ENCODE assay signal across 8 cellular contexts in the genomic region with DNA sequence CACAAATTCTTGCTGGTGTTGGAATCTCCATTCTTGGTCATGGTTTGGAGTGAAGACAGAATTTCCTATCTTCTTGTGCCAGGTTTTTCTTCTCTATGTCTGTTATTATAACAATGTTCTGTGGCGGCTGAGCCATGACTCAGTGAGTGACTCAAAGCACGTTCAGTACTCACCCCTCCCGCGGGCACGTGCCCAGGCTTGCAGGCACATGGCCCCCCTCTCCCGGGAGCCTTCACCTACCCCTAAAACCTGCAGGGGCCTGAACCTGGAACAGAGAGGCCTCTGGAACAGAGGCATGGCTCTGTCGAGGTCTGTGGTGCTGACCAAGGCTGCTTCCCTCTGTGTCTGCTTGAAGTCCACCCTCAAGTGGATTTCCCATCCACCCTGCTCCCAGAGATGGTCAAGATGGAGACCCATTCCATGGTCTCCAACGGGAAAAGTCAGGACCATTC. TPM values are rescaled to one million over a fixed set of nuclear protein-coding genes. Genes with fewer than 3 reads are reported as not detected.
DNase-seq lines count a peak whose midpoint lies in the region; ATAC-seq and TF ChIP-seq lines count a peak whose summit lies in the region.

No MANE protein-coding gene starts in this region.

- 11% methylated on average over 8 of the region's 8 CpGs for WGBS in prostate gland

- H3K4me3 Mint-ChIP-seq in activated T-helper 1 cell treated with anti-CD3 and anti-CD28 coated beads, Interleukin-12 subunit alpha, Interleukin-12 subunit beta, Interleukin-2, Interleukin-4 antibody, amounts not matched to agents 30 ng/mL and 10 ng/mL and 1 ng/mL, durations not matched to agents 14 hours and 24 hours and 36 hours, result no peak overlapping the region

- H3K9me3 Mint-ChIP-seq in activated T-helper 1 cell treated with anti-CD3 and anti-CD28 coated beads, Interleukin-12 subunit alpha, Interleukin-12 subunit beta, Interleukin-2, Interleukin-4 antibody, amounts not matched to agents 30 ng/mL and 10 ng/mL and 1 ng/mL, durations not matched to agents 14 hours and 24 hours and 36 hours, result no peaks in the 10 kb centered on the region

- intact Hi-C loops in prostate gland (cut with DNase I), result loop anchor here (2.0 to 5.0 kb wide), 2 partner anchors 28 to 155 kb away; partner anchors contain the start of genes PFKFB4 and PLXNB1
- intact Hi-C loops in activated T-helper 1 cell treated with anti-CD3 and anti-CD28 coated beads, Interleukin-12 subunit alpha, Interleukin-12 subunit beta, Interleukin-2, Interleukin-4 antibody, amounts not matched to agents 30 ng/mL and 10 ng/mL and 1 ng/mL, durations not matched to agents 14 hours and 24 hours and 36 hours (cut with micrococcal nuclease), result loop anchor here (10.0 kb wide), 1 partner anchor 232 kb away; the partner anchor contains the start of gene SLC26A6

- H3K9me3 ChIP-seq in RWPE2 (ENCODE audit: severe bottlenecking) (no peaks in the 10 kb centered on the region), prostate gland (no peaks in the 10 kb centered on the region)

- no peak overlapping the region for H3K4me3 ChIP-seq in RWPE2 (ENCODE audit: severe bottlenecking)
- H3K4me3 ChIP-seq in fibroblast of the aortic adventitia (ENCODE audit: low read depth, low read length), result no peak overlapping the region
- no peak overlapping the region for H3K4me3 ChIP-seq in prostate gland

- no peaks in the 10 kb centered on the region for H3K27me3 Mint-ChIP-seq in activated T-helper 1 cell treated with anti-CD3 and anti-CD28 coated beads, Interleukin-12 subunit alpha, Interleukin-12 subunit beta, Interleukin-2, Interleukin-4 antibody, amounts not matched to agents 30 ng/mL and 10 ng/mL and 1 ng/mL, durations not matched to agents 14 hours and 24 hours and 36 hours (ENCODE audit: insufficient read depth)

- DNase-seq in Caki2 (ENCODE audit: low read depth) (peak; percentile 67), RWPE2 (ENCODE audit: low spot score) (peak; percentile 95), fibroblast of the aortic adventitia (ENCODE audit: low read depth) (peak; percentile 95), prostate gland (ENCODE audit: low spot score) (peak; percentile 91), NCI-H2081 (lab: John Stamatoyannopoulos, UW) (no peak), G401 (ENCODE audit: low spot score) (no peak)
- DNase-seq in activated T-helper 1 cell treated with anti-CD3 and anti-CD28 coated beads, Interleukin-12 subunit alpha, Interleukin-12 subunit beta, Interleukin-2, Interleukin-4 antibody, amounts not matched to agents 30 ng/mL and 10 ng/mL and 1 ng/mL, durations not matched to agents 14 hours and 24 hours and 36 hours (ENCODE audit: low spot score), result no peak

- peak overlapping the region; percentile 88 for H3K27ac ChIP-seq in RWPE2 (ENCODE audit: poor library complexity, severe bottlenecking)
- peak overlapping the region; percentile 75 to 77 for H3K27ac ChIP-seq in prostate gland

- H3K27ac Mint-ChIP-seq in activated T-helper 1 cell treated with anti-CD3 and anti-CD28 coated beads, Interleukin-12 subunit alpha, Interleukin-12 subunit beta, Interleukin-2, Interleukin-4 antibody, amounts not matched to agents 30 ng/mL and 10 ng/mL and 1 ng/mL, durations not matched to agents 14 hours and 24 hours and 36 hours, result no peak overlapping the region

- H3K27me3 ChIP-seq in RWPE2 (ENCODE audit: insufficient read depth, poor library complexity, severe bottlenecking) (no peaks in the 10 kb centered on the region), prostate gland (replicated peaks; ENCODE audit: insufficient read depth) (no peaks in the 10 kb centered on the region)

- H3K4me1 ChIP-seq in RWPE2 (ENCODE audit: insufficient read depth, poor library complexity, severe bottlenecking) (peaks cover 15% of the 10 kb centered on the region), prostate gland (replicated peaks) (no peaks in the 10 kb centered on the region)

- no peak for TF ChIP-seq CTCF in RWPE2 (IDR thresholded peaks at IDR 0.05; ENCODE audit: poor library complexity, severe bottlenecking)
- no peak for TF ChIP-seq CTCF in fibroblast of the aortic adventitia (IDR thresholded peaks at IDR 0.05; ENCODE audit: insufficient read depth, low read length)
- no peak for TF ChIP-seq CTCF in prostate gland (IDR thresholded peaks at IDR 0.05)

- no peak for TF ChIP-seq POLR2A in prostate gland (IDR thresholded peaks at IDR 0.05)

- ATAC-seq in RWPE2 (ENCODE audit: low read depth), result peak; percentile 67
- no peak for ATAC-seq in HG03520 (IDR thresholded peaks at IDR 0.05; ENCODE audit: unreplicated experiment)

- no peaks in the 10 kb centered on the region for H3K36me3 Mint-ChIP-seq in activated T-helper 1 cell treated with anti-CD3 and anti-CD28 coated beads, Interleukin-12 subunit alpha, Interleukin-12 subunit beta, Interleukin-2, Interleukin-4 antibody, amounts not matched to agents 30 ng/mL and 10 ng/mL and 1 ng/mL, durations not matched to agents 14 hours and 24 hours and 36 hours (ENCODE audit: low read depth)

- no peaks in the 10 kb centered on the region for H3K4me1 Mint-ChIP-seq in activated T-helper 1 cell treated with anti-CD3 and anti-CD28 coated beads, Interleukin-12 subunit alpha, Interleukin-12 subunit beta, Interleukin-2, Interleukin-4 antibody, amounts not matched to agents 30 ng/mL and 10 ng/mL and 1 ng/mL, durations not matched to agents 14 hours and 24 hours and 36 hours (ENCODE audit: low read depth)

- in situ Hi-C loops in Caki2 (cut with HindIII; ENCODE audit: low pct_unique_long_range_greater_than_20kb, low sequenced_read_pairs), result no loop called here
- in situ Hi-C loops in G401 (cut with HindIII; ENCODE audit: low sequenced_read_pairs), result no loop called here

- peaks cover 51% of the 10 kb centered on the region for H3K36me3 ChIP-seq in RWPE2 (ENCODE audit: low read depth)
- H3K36me3 ChIP-seq in prostate gland, result peaks cover 0 to 11% of the 10 kb centered on the region in 2 donors

RNA-seq across cellular contexts. Expression of gene PLXNB1, which starts 27.6 kb away (rescaled TPM):
- 17.8 and 24.8 TPM in 2 replicates for total RNA-seq in Caki2 (2014; rRNA removed; shearing (Covaris generic); ENCODE audit: low replicate concordance)
- total RNA-seq in fibroblast of the aortic adventitia (ENCODE audit: low replicate concordance) (30.0 and 59.5 TPM in 2 replicates), prostate gland (100 to 1,000 TPM; 115 to 182 TPM)
- total RNA-seq in activated T-helper 1 cell treated with anti-CD3 and anti-CD28 coated beads, Interleukin-12 subunit alpha, Interleukin-12 subunit beta, Interleukin-2, Interleukin-4 antibody, amounts not matched to agents 30 ng/mL and 10 ng/mL and 1 ng/mL, durations not matched to agents 14 hours and 24 hours and 36 hours, result 5.7 and 7.0 TPM in 2 replicates
- total RNA-seq in G401 (2014; rRNA removed; shearing (Covaris generic)), result 10.7 and 23.5 TPM in 2 replicates

RNA-seq across cellular contexts. Expression of gene FBXW12, which starts 30.3 kb away (rescaled TPM):
- total RNA-seq in Caki2 (2014; rRNA removed; shearing (Covaris generic); ENCODE audit: low replicate concordance), result not detected in 2 replicates
- total RNA-seq in fibroblast of the aortic adventitia (ENCODE audit: low replicate concordance) (0.27 TPM in 1 of 2 replicates, not detected in the other), prostate gland (under 1 TPM in 1 of 2 donors, not detected in 1; 0.68 TPM)
- not detected in 2 replicates for total RNA-seq in activated T-helper 1 cell treated with anti-CD3 and anti-CD28 coated beads, Interleukin-12 subunit alpha, Interleukin-12 subunit beta, Interleukin-2, Interleukin-4 antibody, amounts not matched to agents 30 ng/mL and 10 ng/mL and 1 ng/mL, durations not matched to agents 14 hours and 24 hours and 36 hours
- 0.68 TPM in 1 of 2 replicates, not detected in the other for total RNA-seq in G401 (2014; rRNA removed; shearing (Covaris generic))

RNA-seq across cellular contexts. Expression of gene CCDC51, which starts 37.6 kb away (rescaled TPM):
- 49.6 and 59.3 TPM in 2 replicates for total RNA-seq in Caki2 (2014; rRNA removed; shearing (Covaris generic); ENCODE audit: low replicate concordance)
- total RNA-seq in fibroblast of the aortic adventitia (ENCODE audit: low replicate concordance), result 19.3 and 38.0 TPM in 2 replicates
- 10 to 100 TPM; 12.7 to 14.8 TPM for total RNA-seq in prostate gland
- total RNA-seq in activated T-helper 1 cell treated with anti-CD3 and anti-CD28 coated beads, Interleukin-12 subunit alpha, Interleukin-12 subunit beta, Interleukin-2, Interleukin-4 antibody, amounts not matched to agents 30 ng/mL and 10 ng/mL and 1 ng/mL, durations not matched to agents 14 hours and 24 hours and 36 hours, result 26.0 and 26.3 TPM in 2 replicates
- 21.3 and 30.0 TPM in 2 replicates for total RNA-seq in G401 (2014; rRNA removed; shearing (Covaris generic))

RNA-seq across cellular contexts. Expression of gene TMA7, which starts 37.8 kb away (rescaled TPM):
- total RNA-seq in Caki2 (2014; rRNA removed; shearing (Covaris generic); ENCODE audit: low replicate concordance), result 418 and 765 TPM in 2 replicates
- 234 and 390 TPM in 2 replicates for total RNA-seq in fibroblast of the aortic adventitia (ENCODE audit: low replicate concordance)
- total RNA-seq in prostate gland, result 100 to 1,000 TPM; 310 to 446 TPM
- 262 and 266 TPM in 2 replicates for total RNA-seq in activated T-helper 1 cell treated with anti-CD3 and anti-CD28 coated beads, Interleukin-12 subunit alpha, Interleukin-12 subunit beta, Interleukin-2, Interleukin-4 antibody, amounts not matched to agents 30 ng/mL and 10 ng/mL and 1 ng/mL, durations not matched to agents 14 hours and 24 hours and 36 hours
- 770 and 948 TPM in 2 replicates for total RNA-seq in G401 (2014; rRNA removed; shearing (Covaris generic))

RNA-seq across cellular contexts. Expression of gene ATRIP, which starts 44.2 kb away (rescaled TPM):
- 1.6 and 4.0 TPM in 2 replicates for total RNA-seq in Caki2 (2014; rRNA removed; shearing (Covaris generic); ENCODE audit: low replicate concordance)
- total RNA-seq in fibroblast of the aortic adventitia (ENCODE audit: low replicate concordance), result 4.0 and 14.5 TPM in 2 replicates
- 10 to 100 TPM in 1 of 2 donors, 1 to 10 TPM in 1; 7.7 to 16.5 TPM for total RNA-seq in prostate gland
- 16.5 and 20.5 TPM in 2 replicates for total RNA-seq in activated T-helper 1 cell treated with anti-CD3 and anti-CD28 coated beads, Interleukin-12 subunit alpha, Interleukin-12 subunit beta, Interleukin-2, Interleukin-4 antibody, amounts not matched to agents 30 ng/mL and 10 ng/mL and 1 ng/mL, durations not matched to agents 14 hours and 24 hours and 36 hours
- total RNA-seq in G401 (2014; rRNA removed; shearing (Covaris generic)), result 10.8 and 12.6 TPM in 2 replicates

Comparison
In these comparisons a context has a peak if more than half of its experiments do, and no peak if none do; other contexts are left out.
1. DNase-seq: peak in Caki2 (single experiment), RWPE2 (single experiment), fibroblast of the aortic adventitia (single experiment) and prostate gland (single experiment); none in activated T-helper 1 cell treated with anti-CD3 and anti-CD28 coated beads, Interleukin-12 subunit alpha, Interleukin-12 subunit beta, Interleukin-2, Interleukin-4 antibody, amounts not matched to agents 30 ng/mL and 10 ng/mL and 1 ng/mL, durations not matched to agents 14 hours and 24 hours and 36 hours (single experiment), NCI-H2081 (0 of 2) and G401 (single experiment).